9 cellular contexts compared by ENCODE assay signal in the genomic region with DNA sequence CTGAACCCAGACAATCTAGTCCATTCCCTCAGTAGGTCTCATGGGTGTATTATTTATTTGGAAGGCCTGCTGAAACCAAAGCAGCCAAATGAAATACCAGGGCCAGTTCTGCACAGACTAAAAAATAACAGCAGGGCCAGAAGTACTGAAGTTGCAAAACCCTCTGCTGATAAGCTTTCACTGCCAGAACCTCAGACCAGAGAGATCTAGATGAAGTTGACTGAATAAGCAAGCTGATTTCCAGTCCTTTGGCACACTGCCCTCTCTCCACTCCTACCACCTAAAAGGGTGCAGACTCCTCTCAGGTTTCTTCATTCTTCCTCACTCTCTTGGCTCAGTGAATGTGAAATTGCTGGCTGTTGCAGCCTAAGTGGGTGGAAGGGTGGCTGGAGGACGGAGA.
DNase-seq lines count a peak whose midpoint lies in the region; ATAC-seq and TF ChIP-seq lines count a peak whose summit lies in the region.
"Had no signal": no experiment of that assay in that cellular context is flagged by ENCODE, and none has a peak within 500 bp of the region (broad histone marks: within the 10 kb centered on the region; RNA-seq: fewer than 3 reads in every experiment).

No MANE protein-coding gene starts in this region.

- H3K36me3 ChIP-seq in brain microvascular endothelial cell (replicated peaks): no peaks in the 10 kb centered on the region
- H3K36me3 ChIP-seq in tibial artery: no peaks in the 10 kb centered on the region
- H3K36me3 ChIP-seq in HAP-1 (replicated peaks): no peaks in the 10 kb centered on the region

- peaks cover 28% of the 10 kb centered on the region for H3K36me3 Mint-ChIP-seq in nephron progenitor cell (ENCODE audit: low read depth)
- H3K36me3 Mint-ChIP-seq in activated T-cell treated with anti-CD3 and anti-CD28 coated beads, Interleukin-2, amount 50 U/mL, for 72 hours (ENCODE audit: insufficient read depth in 2 of 2): peaks cover 15 to 26% of the 10 kb centered on the region in 2 donors

- H3K27ac ChIP-seq in brain microvascular endothelial cell: no peak overlapping the region
- peak overlapping the region; percentile 47 to 49 for H3K27ac ChIP-seq in tibial artery

- H3K27me3 ChIP-seq in brain microvascular endothelial cell (replicated peaks) (no peaks in the 10 kb centered on the region), tibial artery (no peaks in the 10 kb centered on the region), HAP-1 (ENCODE audit: low read depth) (no peaks in the 10 kb centered on the region)

- peaks cover 0 to 2% (median 0%) of the 10 kb centered on the region in 3 donors for H3K9me3 ChIP-seq in tibial artery
- no peaks in the 10 kb centered on the region for H3K9me3 ChIP-seq in HAP-1

- H3K4me1 ChIP-seq in tibial artery (peaks cover 0 to 47% (median 25%) of the 10 kb centered on the region in 4 donors), HAP-1 (no peaks in the 10 kb centered on the region)

- peaks cover 58% of the 10 kb centered on the region for H3K4me1 Mint-ChIP-seq in nephron progenitor cell
- H3K4me1 Mint-ChIP-seq in activated T-cell treated with anti-CD3 and anti-CD28 coated beads, Interleukin-2, amount 50 U/mL, for 72 hours (ENCODE audit: low read depth): peaks cover 21% of the 10 kb centered on the region

- no peaks in the 10 kb centered on the region for H3K27me3 Mint-ChIP-seq in nephron progenitor cell (ENCODE audit: low read depth, poor library complexity)
- no peaks in the 10 kb centered on the region for H3K27me3 Mint-ChIP-seq in activated T-cell treated with anti-CD3 and anti-CD28 coated beads, Interleukin-2, amount 50 U/mL, for 72 hours (ENCODE audit: low read depth)

- H3K4me3 ChIP-seq in brain microvascular endothelial cell (ENCODE audit: low read depth, low read length) (no peak overlapping the region), tibial artery (no peak overlapping the region), HAP-1 (no peak overlapping the region)

- in situ Hi-C loops in brain microvascular endothelial cell (cut with HindIII; ENCODE audit: low pct_ligation_motif_present, low sequenced_read_pairs) (no loop called here), HAP-1 (cut with MboI; ENCODE audit: low sequenced_read_pairs) (no loop called here)

- peak; percentile 62 for DNase-seq in NCI-H2029 (lab: John Stamatoyannopoulos, UW)
- DNase-seq in brain microvascular endothelial cell: peak; percentile 47
- peak; percentile 42 to 60 for DNase-seq in left colon
- peak; percentile 88 to 90 for DNase-seq in tibial artery
- no peak for DNase-seq in nephron progenitor cell
- no peak for DNase-seq in HAP-1 (ENCODE audit: low spot score in 2 of 2)
- DNase-seq in activated T-cell treated with anti-CD3 and anti-CD28 coated beads, Interleukin-2, amount 50 U/mL, for 72 hours: no peak
- DNase-seq: dermis blood vessel endothelial cell had no signal

- intact Hi-C loops in left colon (cut with DNase I, micrococcal nuclease) (no loop called here), tibial artery (cut with DNase I; ENCODE audit: low total_unique reads) (no loop called here)

- peaks cover 45% of the 10 kb centered on the region for H3K9me3 Mint-ChIP-seq in nephron progenitor cell
- peaks cover 14 to 16% of the 10 kb centered on the region in 2 donors for H3K9me3 Mint-ChIP-seq in activated T-cell treated with anti-CD3 and anti-CD28 coated beads, Interleukin-2, amount 50 U/mL, for 72 hours

- no peak overlapping the region for H3K27ac Mint-ChIP-seq in nephron progenitor cell
- H3K27ac Mint-ChIP-seq in activated T-cell treated with anti-CD3 and anti-CD28 coated beads, Interleukin-2, amount 50 U/mL, for 72 hours: no peak overlapping the region

- ATAC-seq in left colon (no peak), GM18870 (IDR thresholded peaks at IDR 0.05; ENCODE audit: unreplicated experiment) (no peak)
- no peak for ATAC-seq in activated T-cell treated with anti-CD3 and anti-CD28 coated beads, Interleukin-2, amount 50 U/mL, for 72 hours (replicated peaks in 1 of 2)

- H3K4me3 Mint-ChIP-seq in nephron progenitor cell: no peak overlapping the region
- no peak overlapping the region for H3K4me3 Mint-ChIP-seq in activated T-cell treated with anti-CD3 and anti-CD28 coated beads, Interleukin-2, amount 50 U/mL, for 72 hours

- TF ChIP-seq CTCF in brain microvascular endothelial cell (IDR thresholded peaks at IDR 0.05; ENCODE audit: low read depth, low read length, missing control alignments) (no peak), tibial artery (IDR thresholded peaks at IDR 0.05) (no peak), nephron progenitor cell (IDR thresholded peaks at IDR 0.05) (no peak)

Comparison
In these comparisons a context has a peak if more than half of its experiments do, and no peak if none do; other contexts are left out.
1. DNase-seq: peak in NCI-H2029 (single experiment), brain microvascular endothelial cell (single experiment), left colon (2 of 2) and tibial artery (2 of 2); none in nephron progenitor cell (single experiment), HAP-1 (0 of 2) and activated T-cell treated with anti-CD3 and anti-CD28 coated beads, Interleukin-2, amount 50 U/mL, for 72 hours (0 of 2).